ENCODE assay signal across 16 cellular contexts in the genomic region with DNA sequence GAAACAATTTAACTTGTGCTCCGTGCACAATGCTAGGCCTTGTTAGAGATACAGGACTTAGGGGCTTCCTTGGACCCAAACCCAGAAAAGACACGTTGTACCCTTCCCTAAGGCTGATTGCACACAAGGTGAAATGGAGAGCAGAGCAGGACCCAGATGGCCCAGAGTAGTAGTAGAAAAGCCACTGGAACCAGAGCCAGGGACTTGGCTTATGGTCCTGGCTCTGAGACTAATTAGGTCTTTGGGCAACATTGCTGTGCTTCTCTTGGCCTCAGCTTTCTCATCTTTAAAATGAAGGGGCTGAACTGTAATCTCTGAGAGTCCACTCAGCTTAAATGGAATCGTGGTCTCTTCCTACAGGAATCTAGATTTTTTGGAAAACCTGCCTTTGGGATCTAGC. TPM values are rescaled to one million over a fixed set of nuclear protein-coding genes. Genes with fewer than 3 reads are reported as not detected.
"Had no signal": no experiment of that assay in that cellular context is flagged by ENCODE, and none has a peak within 500 bp of the region (broad histone marks: within the 10 kb centered on the region; RNA-seq: fewer than 3 reads in every experiment).

No MANE protein-coding gene starts in this region.

- H3K9me3 Mint-ChIP-seq: activated CD4-positive, alpha-beta T cell treated with anti-CD3 and anti-CD28 coated beads, Interleukin-2, amount 10 ng/mL, durations not matched to agents 7 days and 5 days; activated naive CD4-positive, alpha-beta T cell treated with anti-CD3 and anti-CD28 coated beads for 36 hours; activated T-helper 17 cell treated with anti-CD3 and anti-CD28 coated beads, Interleukin-2, amount 50 U/mL, for 72 hours; nephron progenitor cell; type B pancreatic cell; WTC11 had no signal

- H3K27ac ChIP-seq: body of pancreas, parathyroid adenoma had no signal

- H3K36me3 Mint-ChIP-seq: type B pancreatic cell, WTC11 had no signal

- H3K9ac ChIP-seq: parathyroid adenoma had no signal

- H3K4me1 Mint-ChIP-seq: activated T-helper 17 cell treated with anti-CD3 and anti-CD28 coated beads, Interleukin-2, amount 50 U/mL, for 72 hours; T-helper 17 cell had no signal

- H3K79me2 ChIP-seq: parathyroid adenoma had no signal

- H3K36me3 ChIP-seq: esophagus squamous epithelium had no signal

- H3K4me3 ChIP-seq: body of pancreas, esophagus squamous epithelium, skin epidermis had no signal

- FAIRE-seq: islet of Langerhans had no signal

- H3K4me3 Mint-ChIP-seq: activated CD4-positive, alpha-beta T cell treated with anti-CD3 and anti-CD28 coated beads, Interleukin-2, amount 10 ng/mL, durations not matched to agents 7 days and 5 days; activated naive CD4-positive, alpha-beta T cell treated with anti-CD3 and anti-CD28 coated beads for 36 hours; activated T-helper 17 cell treated with anti-CD3 and anti-CD28 coated beads, Interleukin-2, amount 50 U/mL, for 72 hours; nephron progenitor cell; T-helper 17 cell; type B pancreatic cell; WTC11 had no signal

- DNase-seq: activated CD4-positive, alpha-beta T cell treated with anti-CD3 and anti-CD28 coated beads, Interleukin-2, amount 10 ng/mL, durations not matched to agents 7 days and 5 days; activated naive CD4-positive, alpha-beta T cell treated with anti-CD3 and anti-CD28 coated beads for 36 hours; activated T-cell treated with anti-CD3 and anti-CD28 coated beads for 4 hours; body of pancreas; esophagus squamous epithelium; foreskin fibroblast; nephron progenitor cell; stimulated activated CD4-positive, alpha-beta T cell treated with anti-CD3 and anti-CD28 coated beads, Interleukin-4, amount 100 ng/mL, for 4 hours; T-helper 17 cell had no signal

- H2AFZ ChIP-seq: parathyroid adenoma had no signal

- H3K4me1 ChIP-seq: body of pancreas, parathyroid adenoma had no signal

- H3K9me3 ChIP-seq: body of pancreas, esophagus squamous epithelium had no signal

- H3K27me3 ChIP-seq: body of pancreas had no signal

- H3K27ac Mint-ChIP-seq: activated CD4-positive, alpha-beta T cell treated with anti-CD3 and anti-CD28 coated beads, Interleukin-2, amount 10 ng/mL, durations not matched to agents 7 days and 5 days; activated naive CD4-positive, alpha-beta T cell treated with anti-CD3 and anti-CD28 coated beads for 36 hours; activated T-helper 17 cell treated with anti-CD3 and anti-CD28 coated beads, Interleukin-2, amount 50 U/mL, for 72 hours; T-helper 17 cell; type B pancreatic cell; WTC11 had no signal

RNA-seq across cellular contexts. Expression of a gene that starts 42.3 kb away (rescaled TPM):
- total RNA-seq: activated CD8-positive, alpha-beta memory T cell treated with anti-CD3 and anti-CD28 coated beads for 36 hours had no signal
